9 cellular contexts compared by ENCODE assay signal in genomic region chr17:4786111-4786491, GRCh38. TPM values are rescaled to one million over a fixed set of nuclear protein-coding genes. Genes with fewer than 3 reads are reported as not detected.
DNase-seq lines count a peak whose midpoint lies in the region; ATAC-seq and TF ChIP-seq lines count a peak whose summit lies in the region.
"Had no signal": no experiment of that assay in that cellular context is flagged by ENCODE, and none has a peak within 500 bp of the region (broad histone marks: within the 10 kb centered on the region; RNA-seq: fewer than 3 reads in every experiment).

Gene VMO1 (minus strand): TSS chr17:4786364. CDS start chr17:4786352, 12 bp downstream.

- ATAC-seq in gastrocnemius medialis (no peak), HG03159 (IDR thresholded peaks at IDR 0.05; ENCODE audit: unreplicated experiment) (no peak)

- no peak for TF ChIP-seq CTCF in gastrocnemius medialis (IDR thresholded peaks at IDR 0.05 in 4 of 5, conservative IDR thresholded peaks at IDR 0.05 in 1 of 5)

- H3K4me1 ChIP-seq in SJCRH30 (peaks cover 16% of the 10 kb centered on the region), gastrocnemius medialis (peaks cover 36 to 44% of the 10 kb centered on the region in 2 donors)

- TF ChIP-seq POLR2A in gastrocnemius medialis (IDR thresholded peaks at IDR 0.05), result no peak

- DNase-seq in ELF-1 (ENCODE audit: low read depth, low spot score), result peak; percentile 37
- DNase-seq in SJCRH30, result peak; percentile 66 to 83
- peak; percentile 19 for DNase-seq in globus pallidus (ENCODE audit: low spot score)
- DNase-seq in gastrocnemius medialis, result no peak
- DNase-seq in NCI-H1417 treated with DMSO at 0.1 percent for 48 hours (lab: John Stamatoyannopoulos, UW), result no peak
- DNase-seq in epidermal melanocyte (ENCODE audit: insufficient read length, low spot score), result no peak
- no peak for DNase-seq in DMS79 treated with DMSO at 0.1 percent for 48 hours (lab: John Stamatoyannopoulos, UW)
- DNase-seq: T1000 had no signal

- H3K36me3 ChIP-seq in SJCRH30 (no peaks in the 10 kb centered on the region), gastrocnemius medialis (no peaks in the 10 kb centered on the region)

- intact Hi-C loops in gastrocnemius medialis (cut with DNase I; ENCODE audit: low total_unique reads), result no loop called here

- H3K4me3 ChIP-seq in SJCRH30, result peak within 1 kb of the TSS; percentile 37
- H3K4me3 ChIP-seq in gastrocnemius medialis, result peak within 1 kb of the TSS; percentile 14 to 40 (median 34)

- H3K27me3 ChIP-seq in SJCRH30, result no peaks in the 10 kb centered on the region
- H3K27me3 ChIP-seq in gastrocnemius medialis, result peaks cover 34 to 55% (median 49%) of the 10 kb centered on the region in 3 donors

- H3K9me3 ChIP-seq in SJCRH30 (replicated peaks), result no peaks in the 10 kb centered on the region
- H3K9me3 ChIP-seq in gastrocnemius medialis, result no peaks in the 10 kb centered on the region

- H3K27ac ChIP-seq in SJCRH30 (peak within 1 kb of the TSS; percentile 25; the same call in 1 of the 2 replicates), gastrocnemius medialis (no peak within 1 kb of the TSS)

- in situ Hi-C loops in gastrocnemius medialis (cut with MboI; ENCODE audit: low sequenced_read_pairs in 4 of 4), result loop anchor here (5.0 to 25.0 kb wide), 4 partner anchors 51 to 101 kb away; partner anchors contain the start of genes C17orf107 (in 2 of the 4), CXCL16 (in 1 of the 4), MED11 (in 1 of the 4) and ZMYND15 (in 1 of the 4)

RNA-seq across cellular contexts. Expression of gene VMO1, which starts in this region (rescaled TPM):
- 4.3 and 8.3 TPM in 2 replicates for total RNA-seq in SJCRH30 (2014; rRNA removed; shearing (Covaris generic))
- total RNA-seq in gastrocnemius medialis, result 1 to 10 TPM in 3 of 4 donors, not detected in 1; 1.4 to 7.2 (median 3.8) TPM

Comparison
In these comparisons a context has a peak if more than half of its experiments do, and no peak if none do; other contexts are left out.
1. DNase-seq: peak in ELF-1 (single experiment), SJCRH30 (2 of 2) and globus pallidus (single experiment); none in gastrocnemius medialis (0 of 2), NCI-H1417 treated with DMSO at 0.1 percent for 48 hours (single experiment), epidermal melanocyte (single experiment) and DMS79 treated with DMSO at 0.1 percent for 48 hours (single experiment).